8 cellular contexts compared by ENCODE assay signal in genomic region chr19:5341448-5341820, GRCh38. TPM values are rescaled to one million over a fixed set of nuclear protein-coding genes. Genes with fewer than 3 reads are reported as not detected.
A peak's percentile ranks its signal among the peaks of the same experiment; 100 is the strongest.
DNase-seq lines count a peak whose midpoint lies in the region; ATAC-seq and TF ChIP-seq lines count a peak whose summit lies in the region.

No MANE protein-coding gene starts in this region.

- H3K27me3 Mint-ChIP-seq in T-helper 2 cell treated with Interferon-gamma antibody and Interleukin-4, amounts not matched to agents 5 μg/mL and 100 μg/mL, for 36 hours (ENCODE audit: low read depth), result peaks cover 41% of the 10 kb centered on the region
- H3K27me3 Mint-ChIP-seq in Calu3 (ENCODE audit: unreplicated experiment) (no peaks in the 10 kb centered on the region), nephron (ENCODE audit: low read depth) (peaks cover 56% of the 10 kb centered on the region)
- H3K27me3 Mint-ChIP-seq in activated T-helper 17 cell treated with anti-CD3 and anti-CD28 coated beads, Interleukin-2, amount 50 U/mL, for 72 hours, result peaks cover 36% of the 10 kb centered on the region

- no TSS peak for BruUV-seq in Calu3 (replicated peaks; lab: Mats Ljungman, UMichigan)

- H3K27ac Mint-ChIP-seq in T-helper 2 cell treated with Interferon-gamma antibody and Interleukin-4, amounts not matched to agents 5 μg/mL and 100 μg/mL, for 36 hours, result no peak overlapping the region
- peak overlapping the region; percentile 56 for H3K27ac Mint-ChIP-seq in Calu3 (ENCODE audit: unreplicated experiment)
- H3K27ac Mint-ChIP-seq in activated T-helper 17 cell treated with anti-CD3 and anti-CD28 coated beads, Interleukin-2, amount 50 U/mL, for 72 hours, result no peak overlapping the region
- no peak overlapping the region for H3K27ac Mint-ChIP-seq in nephron

- no peaks in the 10 kb centered on the region for H3K9me3 Mint-ChIP-seq in T-helper 2 cell treated with Interferon-gamma antibody and Interleukin-4, amounts not matched to agents 5 μg/mL and 100 μg/mL, for 36 hours
- H3K9me3 Mint-ChIP-seq in Calu3 (ENCODE audit: low read depth, unreplicated experiment) (no peaks in the 10 kb centered on the region), nephron (no peaks in the 10 kb centered on the region)
- peaks cover 4% of the 10 kb centered on the region for H3K9me3 Mint-ChIP-seq in activated T-helper 17 cell treated with anti-CD3 and anti-CD28 coated beads, Interleukin-2, amount 50 U/mL, for 72 hours

- CTCF ChIA-PET in Calu3 (lab: Charles Lee), result no interaction called here

- H3K36me3 Mint-ChIP-seq in T-helper 2 cell treated with Interferon-gamma antibody and Interleukin-4, amounts not matched to agents 5 μg/mL and 100 μg/mL, for 36 hours (ENCODE audit: low read depth), result no peaks in the 10 kb centered on the region
- H3K36me3 Mint-ChIP-seq in Calu3 (ENCODE audit: insufficient read depth, unreplicated experiment) (peaks cover 16% of the 10 kb centered on the region), nephron (ENCODE audit: low read depth) (no peaks in the 10 kb centered on the region)
- peaks cover 13% of the 10 kb centered on the region for H3K36me3 Mint-ChIP-seq in activated T-helper 17 cell treated with anti-CD3 and anti-CD28 coated beads, Interleukin-2, amount 50 U/mL, for 72 hours (ENCODE audit: low read depth)

- DNase-seq in T-helper 2 cell treated with Interferon-gamma antibody and Interleukin-4, amounts not matched to agents 5 μg/mL and 100 μg/mL, for 36 hours (ENCODE audit: low spot score), result no peak
- no peak for DNase-seq in T-helper 2 cell
- DNase-seq in Calu3, result no peak
- DNase-seq in NOMO-1 treated with DMSO at 0.1 percent for 48 hours (lab: John Stamatoyannopoulos, UW; ENCODE audit: unreplicated experiment), result no peak
- no peak for DNase-seq in activated CD8-positive, alpha-beta memory T cell treated with anti-CD3 and anti-CD28 coated beads, Interleukin-2, amount 50 U/mL, for 48 hours

- TF ChIP-seq CTCF in Calu3 (IDR thresholded peaks at IDR 0.05; ENCODE audit: unreplicated experiment) (no peak), nephron (IDR thresholded peaks at IDR 0.05; ENCODE audit: unreplicated experiment in 3 of 3) (no peak)

- H3K4me1 Mint-ChIP-seq in T-helper 2 cell treated with Interferon-gamma antibody and Interleukin-4, amounts not matched to agents 5 μg/mL and 100 μg/mL, for 36 hours (ENCODE audit: low read depth), result peaks cover 5% of the 10 kb centered on the region
- H3K4me1 Mint-ChIP-seq in Calu3 (ENCODE audit: low read depth, unreplicated experiment), result peaks cover 25% of the 10 kb centered on the region
- H3K4me1 Mint-ChIP-seq in activated T-helper 17 cell treated with anti-CD3 and anti-CD28 coated beads, Interleukin-2, amount 50 U/mL, for 72 hours, result peaks cover 10% of the 10 kb centered on the region
- peaks cover 9% of the 10 kb centered on the region for H3K4me1 Mint-ChIP-seq in nephron

- peak overlapping the region; percentile 54 for H3K4me3 Mint-ChIP-seq in T-helper 2 cell treated with Interferon-gamma antibody and Interleukin-4, amounts not matched to agents 5 μg/mL and 100 μg/mL, for 36 hours
- H3K4me3 Mint-ChIP-seq in Calu3 (ENCODE audit: low read depth, unreplicated experiment), result peak overlapping the region; percentile 69
- peak overlapping the region; percentile 61 for H3K4me3 Mint-ChIP-seq in activated T-helper 17 cell treated with anti-CD3 and anti-CD28 coated beads, Interleukin-2, amount 50 U/mL, for 72 hours
- peak overlapping the region; percentile 73 to 84 (median 75) for H3K4me3 Mint-ChIP-seq in nephron

- no peak for ATAC-seq in activated T-helper 17 cell treated with anti-CD3 and anti-CD28 coated beads, Interleukin-2, amount 50 U/mL, for 72 hours (replicated peaks)
- no peak for ATAC-seq in GM21526 (IDR thresholded peaks at IDR 0.05; ENCODE audit: low FRiP score, unreplicated experiment)

- intact Hi-C loops in Calu3 (cut with micrococcal nuclease; ENCODE audit: unreplicated experiment), result no loop called here

RNA-seq across cellular contexts. Expression of gene PTPRS, which starts 0.8 kb away (rescaled TPM):
- total RNA-seq in Calu3 (2022), result 91.4 and 93.0 TPM in 2 replicates
- total RNA-seq in activated T-helper 17 cell treated with anti-CD3 and anti-CD28 coated beads, Interleukin-2, amount 50 U/mL, for 72 hours, result 1 to 10 TPM in 1 of 2 donors, under 1 TPM in 1; 0.04 to 3.2 TPM

Comparison
In these comparisons a context has a peak if more than half of its experiments do, and no peak if none do; other contexts are left out.
1. RNA of gene PTPRS, which starts 0.8 kb away (total RNA-seq): 91.4 to 93.0 TPM in Calu3; 0.04 to 3.2 TPM in activated T-helper 17 cell treated with anti-CD3 and anti-CD28 coated beads, Interleukin-2, amount 50 U/mL, for 72 hours; every median in the first group is over 10 times any median in the second.
2. Peak in every context shown above with its lines, with median percentiles within 50 percentile points of each other: H3K4me3 Mint-ChIP-seq.